In genomic region chr12:104064842-104065441, GRCh38 we compare ENCODE assay signal across 2 cellular contexts.
TF ChIP-seq lines count a peak whose summit lies in the region.

No MANE protein-coding gene starts in this region.

TF ChIP-seq in IMR-90, 13 proteins besides CTCF, POLR2A, EP300 and RAD21:
- TF ChIP-seq MAFK (IDR thresholded peaks at IDR 0.05; ENCODE audit: low read depth, low read length), result no peak
- no peak for TF ChIP-seq NFE2L2 (IDR thresholded peaks at IDR 0.05; ENCODE audit: low read depth, low read length)
- TF ChIP-seq MAZ (IDR thresholded peaks at IDR 0.05; ENCODE audit: borderline replicate concordance, low read depth, low read length), result no peak
- no peak for TF ChIP-seq FOS (IDR thresholded peaks at IDR 0.05; ENCODE audit: low read depth, low read length)
- no peak for TF ChIP-seq BHLHE40 (IDR thresholded peaks at IDR 0.05; ENCODE audit: low read depth, low read length)
- TF ChIP-seq ELK1 (IDR thresholded peaks at IDR 0.05; ENCODE audit: borderline replicate concordance, low read depth, low read length), result no peak
- no peak for TF ChIP-seq RCOR1 (IDR thresholded peaks at IDR 0.05; ENCODE audit: insufficient replicate concordance, low read length)
- TF ChIP-seq RFX5 (IDR thresholded peaks at IDR 0.05; ENCODE audit: low read depth, low read length), result no peak
- no peak for TF ChIP-seq SMC3 (IDR thresholded peaks at IDR 0.05; ENCODE audit: low read depth, low read length)
- TF ChIP-seq, protein P1, sequence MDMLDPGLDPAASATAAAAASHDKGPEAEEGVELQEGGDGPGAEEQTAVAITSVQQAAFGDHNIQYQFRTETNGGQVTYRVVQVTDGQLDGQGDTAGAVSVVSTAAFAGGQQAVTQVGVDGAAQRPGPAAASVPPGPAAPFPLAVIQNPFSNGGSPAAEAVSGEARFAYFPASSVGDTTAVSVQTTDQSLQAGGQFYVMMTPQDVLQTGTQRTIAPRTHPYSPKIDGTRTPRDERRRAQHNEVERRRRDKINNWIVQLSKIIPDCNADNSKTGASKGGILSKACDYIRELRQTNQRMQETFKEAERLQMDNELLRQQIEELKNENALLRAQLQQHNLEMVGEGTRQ (IDR thresholded peaks at IDR 0.05; ENCODE audit: low read depth, low read length), result no peak
- TF ChIP-seq CHD1 (IDR thresholded peaks at IDR 0.05; ENCODE audit: low read depth, low read length), result no peak
- TF ChIP-seq CEBPB (IDR thresholded peaks at IDR 0.05; ENCODE audit: low read depth, low read length), result no peak
- TF ChIP-seq MXI1 (IDR thresholded peaks at IDR 0.05; ENCODE audit: borderline replicate concordance, low read depth, low read length), result no peak

TF ChIP-seq in GM12878, 131 proteins besides CTCF, POLR2A, EP300 and RAD21:
- TF ChIP-seq, protein P2, sequence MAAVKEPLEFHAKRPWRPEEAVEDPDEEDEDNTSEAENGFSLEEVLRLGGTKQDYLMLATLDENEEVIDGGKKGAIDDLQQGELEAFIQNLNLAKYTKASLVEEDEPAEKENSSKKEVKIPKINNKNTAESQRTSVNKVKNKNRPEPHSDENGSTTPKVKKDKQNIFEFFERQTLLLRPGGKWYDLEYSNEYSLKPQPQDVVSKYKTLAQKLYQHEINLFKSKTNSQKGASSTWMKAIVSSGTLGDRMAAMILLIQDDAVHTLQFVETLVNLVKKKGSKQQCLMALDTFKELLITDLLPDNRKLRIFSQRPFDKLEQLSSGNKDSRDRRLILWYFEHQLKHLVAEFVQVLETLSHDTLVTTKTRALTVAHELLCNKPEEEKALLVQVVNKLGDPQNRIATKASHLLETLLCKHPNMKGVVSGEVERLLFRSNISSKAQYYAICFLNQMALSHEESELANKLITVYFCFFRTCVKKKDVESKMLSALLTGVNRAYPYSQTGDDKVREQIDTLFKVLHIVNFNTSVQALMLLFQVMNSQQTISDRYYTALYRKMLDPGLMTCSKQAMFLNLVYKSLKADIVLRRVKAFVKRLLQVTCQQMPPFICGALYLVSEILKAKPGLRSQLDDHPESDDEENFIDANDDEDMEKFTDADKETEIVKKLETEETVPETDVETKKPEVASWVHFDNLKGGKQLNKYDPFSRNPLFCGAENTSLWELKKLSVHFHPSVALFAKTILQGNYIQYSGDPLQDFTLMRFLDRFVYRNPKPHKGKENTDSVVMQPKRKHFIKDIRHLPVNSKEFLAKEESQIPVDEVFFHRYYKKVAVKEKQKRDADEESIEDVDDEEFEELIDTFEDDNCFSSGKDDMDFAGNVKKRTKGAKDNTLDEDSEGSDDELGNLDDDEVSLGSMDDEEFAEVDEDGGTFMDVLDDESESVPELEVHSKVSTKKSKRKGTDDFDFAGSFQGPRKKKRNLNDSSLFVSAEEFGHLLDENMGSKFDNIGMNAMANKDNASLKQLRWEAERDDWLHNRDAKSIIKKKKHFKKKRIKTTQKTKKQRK (IDR thresholded peaks at IDR 0.05; ENCODE audit: low read depth, low read length), result no peak
- TF ChIP-seq TCF12 (IDR thresholded peaks at IDR 0.05; ENCODE audit: low read depth, low read length) (no peak), CREM (IDR thresholded peaks at IDR 0.05; ENCODE audit: low read depth) (no peak), RUNX3 (IDR thresholded peaks at IDR 0.05; ENCODE audit: low read length) (no peak), BACH1 (IDR thresholded peaks at IDR 0.05; ENCODE audit: borderline replicate concordance) (no peak), SKIL (IDR thresholded peaks at IDR 0.05; ENCODE audit: low read depth, poor library complexity, severe bottlenecking) (no peak), CEBPB (IDR thresholded peaks at IDR 0.05; ENCODE audit: borderline replicate concordance in 1 of 2, low read depth in 2 of 2, low read length in 2 of 2) (no peak), TCF7 (IDR thresholded peaks at IDR 0.05; ENCODE audit: borderline replicate concordance) (no peak), HDAC2 (IDR thresholded peaks at IDR 0.05) (no peak), LARP7 (IDR thresholded peaks at IDR 0.05) (peak; percentile 47; the same call in 1 of the 2 replicates), CHD1 (IDR thresholded peaks at IDR 0.05; ENCODE audit: low read depth, low read length) (no peak), ZNF24 (IDR thresholded peaks at IDR 0.05) (0 out of 2 replicates have a peak, but pooled peaks have one; percentile 29), MAX (IDR thresholded peaks at IDR 0.05; ENCODE audit: low read depth, low read length) (no peak), SMARCA5 (IDR thresholded peaks at IDR 0.05) (0 out of 2 replicates have a peak, but pooled peaks have one; percentile 22), RAD51 (IDR thresholded peaks at IDR 0.05) (no peak), IKZF1 (conservative IDR thresholded peaks at IDR 0.05) (0 out of 2 replicates have a peak, but pooled peaks have one; percentile 3), BHLHE40 (IDR thresholded peaks at IDR 0.05; ENCODE audit: borderline replicate concordance in 1 of 2, low read depth in 2 of 2, low read length in 1 of 2) (no peak), ZSCAN29 (IDR thresholded peaks at IDR 0.05) (no peak), MTA3 (IDR thresholded peaks at IDR 0.05; ENCODE audit: borderline replicate concordance, low read length) (no peak), TCF3 (IDR thresholded peaks at IDR 0.05; ENCODE audit: borderline replicate concordance, insufficient read depth, low read depth, low read length) (no peak), BCL11A (IDR thresholded peaks at IDR 0.05; ENCODE audit: low read depth, low read length) (no peak)
- TF ChIP-seq, protein P3, sequence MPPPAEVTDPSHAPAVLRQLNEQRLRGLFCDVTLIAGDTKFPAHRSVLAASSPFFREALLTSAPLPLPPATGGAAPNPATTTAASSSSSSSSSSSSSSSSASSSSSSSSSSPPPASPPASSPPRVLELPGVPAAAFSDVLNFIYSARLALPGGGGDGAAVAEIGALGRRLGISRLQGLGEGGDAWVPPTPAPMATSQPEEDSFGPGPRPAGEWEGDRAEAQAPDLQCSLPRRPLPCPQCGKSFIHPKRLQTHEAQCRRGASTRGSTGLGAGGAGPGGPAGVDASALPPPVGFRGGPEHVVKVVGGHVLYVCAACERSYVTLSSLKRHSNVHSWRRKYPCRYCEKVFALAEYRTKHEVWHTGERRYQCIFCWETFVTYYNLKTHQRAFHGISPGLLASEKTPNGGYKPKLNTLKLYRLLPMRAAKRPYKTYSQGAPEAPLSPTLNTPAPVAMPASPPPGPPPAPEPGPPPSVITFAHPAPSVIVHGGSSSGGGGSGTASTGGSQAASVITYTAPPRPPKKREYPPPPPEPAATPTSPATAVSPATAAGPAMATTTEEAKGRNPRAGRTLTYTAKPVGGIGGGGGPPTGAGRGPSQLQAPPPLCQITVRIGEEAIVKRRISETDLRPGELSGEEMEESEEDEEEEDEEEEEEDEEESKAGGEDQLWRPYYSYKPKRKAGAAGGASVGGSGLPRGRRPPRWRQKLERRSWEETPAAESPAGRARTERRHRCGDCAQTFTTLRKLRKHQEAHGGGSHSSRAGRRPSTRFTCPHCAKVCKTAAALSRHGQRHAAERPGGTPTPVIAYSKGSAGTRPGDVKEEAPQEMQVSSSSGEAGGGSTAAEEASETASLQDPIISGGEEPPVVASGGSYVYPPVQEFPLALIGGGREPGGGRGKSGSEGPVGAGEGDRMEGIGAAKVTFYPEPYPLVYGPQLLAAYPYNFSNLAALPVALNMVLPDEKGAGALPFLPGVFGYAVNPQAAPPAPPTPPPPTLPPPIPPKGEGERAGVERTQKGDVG (CRISPR knock-in tag; IDR thresholded peaks at IDR 0.05), result no peak
